ENCODE assay signal across 30 cellular contexts in genomic region chr14:75971509-75971908, GRCh38.
"Had no signal": no experiment of that assay in that cellular context is flagged by ENCODE, and none has a peak within 500 bp of the region (broad histone marks: within the 10 kb centered on the region; RNA-seq: fewer than 3 reads in every experiment).

No MANE protein-coding gene starts in this region.

- H3K36me3 ChIP-seq: breast epithelium, cardiac muscle cell had no signal

- FAIRE-seq: colon, endometrium, endothelial cell of umbilical vein had no signal

- H3K9me3 ChIP-seq: ascending aorta, breast epithelium, esophagus squamous epithelium, gastroesophageal sphincter, heart right ventricle had no signal

- H3K4me1 ChIP-seq: breast epithelium had no signal

- ATAC-seq: activated CD8-positive, alpha-beta memory T cell treated with anti-CD3 and anti-CD28 coated beads, Interleukin-2, amount 10 ng/mL, durations not matched to agents 7 days and 5 days; activated CD8-positive, alpha-beta T cell treated with anti-CD3 and anti-CD28 coated beads, Interleukin-2, amount 10 ng/mL, durations not matched to agents 7 days and 5 days; activated naive CD4-positive, alpha-beta T cell treated with anti-CD3 and anti-CD28 coated beads, Interleukin-2, amount 50 U/mL, for 72 hours; activated T-cell treated with anti-CD3 and anti-CD28 coated beads, Interleukin-2, amount 50 U/mL, for 72 hours; gastroesophageal sphincter; heart right ventricle; T-helper 17 cell had no signal

- DNase-seq: activated CD4-positive, alpha-beta T cell treated with anti-CD3 and anti-CD28 coated beads for 48 hours; activated CD4-positive, alpha-beta T cell treated with anti-CD3 and anti-CD28 coated beads, Interleukin-2, amount 50 U/mL, for 1 hour; activated CD4-positive, alpha-beta T cell treated with anti-CD3 and anti-CD28 coated beads, Interleukin-2, amount 50 U/mL, for 48 hours; activated CD8-positive, alpha-beta memory T cell treated with anti-CD3 and anti-CD28 coated beads, Interleukin-2, amount 10 ng/mL, durations not matched to agents 7 days and 5 days; activated CD8-positive, alpha-beta memory T cell treated with anti-CD3 and anti-CD28 coated beads, Interleukin-2, amount 50 U/mL, for 4 hours; activated CD8-positive, alpha-beta T cell treated with anti-CD3 and anti-CD28 coated beads, Interleukin-2, amount 10 ng/mL, durations not matched to agents 7 days and 5 days; activated gamma-delta T cell; activated naive CD4-positive, alpha-beta T cell; activated naive CD4-positive, alpha-beta T cell treated with anti-CD3 and anti-CD28 coated beads, Interleukin-2, amount 10 ng/mL, durations not matched to agents 7 days and 5 days; activated naive CD8-positive, alpha-beta T cell treated with anti-CD3 and anti-CD28 coated beads, Interleukin-2, amount 10 ng/mL, durations not matched to agents 7 days and 5 days; activated T-cell treated with anti-CD3 and anti-CD28 coated beads, Interleukin-2, amount 50 U/mL, for 24 hours; activated T-cell treated with anti-CD3 and anti-CD28 coated beads, Interleukin-2, amount 50 U/mL, for 72 hours; central memory CD4-positive, alpha-beta T cell; cortex of kidney; effector CD8-positive, alpha-beta T cell; esophagus squamous epithelium; foreskin melanocyte; heart right ventricle; T-helper 1 cell; T-helper 17 cell; T1000 had no signal

- H3K27me3 ChIP-seq: ascending aorta, breast epithelium, cardiac muscle cell, esophagus squamous epithelium, gastroesophageal sphincter, heart right ventricle had no signal

- H3K27ac ChIP-seq: ascending aorta, breast epithelium, cardiac muscle cell, epithelial cell of prostate, esophagus squamous epithelium, gastroesophageal sphincter, heart right ventricle had no signal

- H3K4me3 ChIP-seq: ascending aorta, breast epithelium, cardiac muscle cell, esophagus squamous epithelium, gastroesophageal sphincter, heart right ventricle had no signal
